Comparison of ENCODE assay signal across 1 cellular context in the genomic region with DNA sequence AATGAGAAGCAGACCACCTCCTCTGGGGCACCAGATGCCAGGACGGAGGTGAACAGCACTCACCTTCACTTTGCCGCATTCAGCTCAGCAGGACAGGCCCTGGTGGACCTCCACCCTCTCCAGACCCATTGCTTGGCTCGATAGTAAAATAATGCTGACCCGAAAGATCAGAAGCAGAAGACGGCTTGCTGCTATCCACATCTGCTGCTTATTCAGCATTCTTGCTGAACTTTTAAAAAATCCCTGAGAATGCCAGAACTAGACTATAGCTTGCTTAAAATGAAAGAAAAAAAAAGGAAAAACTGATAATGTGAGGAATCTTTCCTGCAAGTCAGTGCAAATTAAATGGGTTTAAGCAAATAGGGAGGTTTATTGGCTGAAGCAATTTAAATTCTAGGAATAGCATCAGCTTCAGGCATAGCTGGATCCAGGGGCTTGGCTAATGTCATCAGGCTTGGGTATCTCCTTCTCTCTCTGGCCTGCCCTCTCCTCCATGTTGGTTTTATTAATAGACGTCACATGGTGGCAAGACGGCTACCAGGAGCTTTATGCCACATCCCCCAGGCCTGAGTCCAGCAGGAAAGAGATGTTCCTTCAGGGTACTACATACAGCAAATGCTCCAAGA.
TF ChIP-seq lines count a peak whose summit lies in the region.

No MANE protein-coding gene starts in this region.

TF ChIP-seq in HepG2, 621 proteins besides CTCF, POLR2A, EP300 and RAD21 (continued from another document):
- TF ChIP-seq, protein P1, sequence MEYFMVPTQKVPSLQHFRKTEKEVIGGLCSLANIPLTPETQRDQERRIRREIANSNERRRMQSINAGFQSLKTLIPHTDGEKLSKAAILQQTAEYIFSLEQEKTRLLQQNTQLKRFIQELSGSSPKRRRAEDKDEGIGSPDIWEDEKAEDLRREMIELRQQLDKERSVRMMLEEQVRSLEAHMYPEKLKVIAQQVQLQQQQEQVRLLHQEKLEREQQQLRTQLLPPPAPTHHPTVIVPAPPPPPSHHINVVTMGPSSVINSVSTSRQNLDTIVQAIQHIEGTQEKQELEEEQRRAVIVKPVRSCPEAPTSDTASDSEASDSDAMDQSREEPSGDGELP (IDR thresholded peaks at IDR 0.05; ENCODE audit: borderline replicate concordance, low read depth), result no peak
- TF ChIP-seq ZNF850 (CRISPR knock-in tag; conservative IDR thresholded peaks at IDR 0.05), result no peak
- TF ChIP-seq, protein P2, sequence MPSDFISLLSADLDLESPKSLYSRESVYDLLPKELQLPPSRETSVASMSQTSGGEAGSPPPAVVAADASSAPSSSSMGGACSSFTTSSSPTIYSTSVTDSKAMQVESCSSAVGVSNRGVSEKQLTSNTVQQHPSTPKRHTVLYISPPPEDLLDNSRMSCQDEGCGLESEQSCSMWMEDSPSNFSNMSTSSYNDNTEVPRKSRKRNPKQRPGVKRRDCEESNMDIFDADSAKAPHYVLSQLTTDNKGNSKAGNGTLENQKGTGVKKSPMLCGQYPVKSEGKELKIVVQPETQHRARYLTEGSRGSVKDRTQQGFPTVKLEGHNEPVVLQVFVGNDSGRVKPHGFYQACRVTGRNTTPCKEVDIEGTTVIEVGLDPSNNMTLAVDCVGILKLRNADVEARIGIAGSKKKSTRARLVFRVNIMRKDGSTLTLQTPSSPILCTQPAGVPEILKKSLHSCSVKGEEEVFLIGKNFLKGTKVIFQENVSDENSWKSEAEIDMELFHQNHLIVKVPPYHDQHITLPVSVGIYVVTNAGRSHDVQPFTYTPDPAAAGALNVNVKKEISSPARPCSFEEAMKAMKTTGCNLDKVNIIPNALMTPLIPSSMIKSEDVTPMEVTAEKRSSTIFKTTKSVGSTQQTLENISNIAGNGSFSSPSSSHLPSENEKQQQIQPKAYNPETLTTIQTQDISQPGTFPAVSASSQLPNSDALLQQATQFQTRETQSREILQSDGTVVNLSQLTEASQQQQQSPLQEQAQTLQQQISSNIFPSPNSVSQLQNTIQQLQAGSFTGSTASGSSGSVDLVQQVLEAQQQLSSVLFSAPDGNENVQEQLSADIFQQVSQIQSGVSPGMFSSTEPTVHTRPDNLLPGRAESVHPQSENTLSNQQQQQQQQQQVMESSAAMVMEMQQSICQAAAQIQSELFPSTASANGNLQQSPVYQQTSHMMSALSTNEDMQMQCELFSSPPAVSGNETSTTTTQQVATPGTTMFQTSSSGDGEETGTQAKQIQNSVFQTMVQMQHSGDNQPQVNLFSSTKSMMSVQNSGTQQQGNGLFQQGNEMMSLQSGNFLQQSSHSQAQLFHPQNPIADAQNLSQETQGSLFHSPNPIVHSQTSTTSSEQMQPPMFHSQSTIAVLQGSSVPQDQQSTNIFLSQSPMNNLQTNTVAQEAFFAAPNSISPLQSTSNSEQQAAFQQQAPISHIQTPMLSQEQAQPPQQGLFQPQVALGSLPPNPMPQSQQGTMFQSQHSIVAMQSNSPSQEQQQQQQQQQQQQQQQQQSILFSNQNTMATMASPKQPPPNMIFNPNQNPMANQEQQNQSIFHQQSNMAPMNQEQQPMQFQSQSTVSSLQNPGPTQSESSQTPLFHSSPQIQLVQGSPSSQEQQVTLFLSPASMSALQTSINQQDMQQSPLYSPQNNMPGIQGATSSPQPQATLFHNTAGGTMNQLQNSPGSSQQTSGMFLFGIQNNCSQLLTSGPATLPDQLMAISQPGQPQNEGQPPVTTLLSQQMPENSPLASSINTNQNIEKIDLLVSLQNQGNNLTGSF (CRISPR knock-in tag; IDR thresholded peaks at IDR 0.05), result no peak
- peak; percentile 94 for TF ChIP-seq ZNF329 (CRISPR knock-in tag; IDR thresholded peaks at IDR 0.05; ENCODE audit: low read depth)
- no peak for TF ChIP-seq FOXM1 (CRISPR knock-in tag; IDR thresholded peaks at IDR 0.05)
- peak; percentile 40 for TF ChIP-seq MAFF (IDR thresholded peaks at IDR 0.05; ENCODE audit: low read depth, low read length)
- TF ChIP-seq, protein P3, sequence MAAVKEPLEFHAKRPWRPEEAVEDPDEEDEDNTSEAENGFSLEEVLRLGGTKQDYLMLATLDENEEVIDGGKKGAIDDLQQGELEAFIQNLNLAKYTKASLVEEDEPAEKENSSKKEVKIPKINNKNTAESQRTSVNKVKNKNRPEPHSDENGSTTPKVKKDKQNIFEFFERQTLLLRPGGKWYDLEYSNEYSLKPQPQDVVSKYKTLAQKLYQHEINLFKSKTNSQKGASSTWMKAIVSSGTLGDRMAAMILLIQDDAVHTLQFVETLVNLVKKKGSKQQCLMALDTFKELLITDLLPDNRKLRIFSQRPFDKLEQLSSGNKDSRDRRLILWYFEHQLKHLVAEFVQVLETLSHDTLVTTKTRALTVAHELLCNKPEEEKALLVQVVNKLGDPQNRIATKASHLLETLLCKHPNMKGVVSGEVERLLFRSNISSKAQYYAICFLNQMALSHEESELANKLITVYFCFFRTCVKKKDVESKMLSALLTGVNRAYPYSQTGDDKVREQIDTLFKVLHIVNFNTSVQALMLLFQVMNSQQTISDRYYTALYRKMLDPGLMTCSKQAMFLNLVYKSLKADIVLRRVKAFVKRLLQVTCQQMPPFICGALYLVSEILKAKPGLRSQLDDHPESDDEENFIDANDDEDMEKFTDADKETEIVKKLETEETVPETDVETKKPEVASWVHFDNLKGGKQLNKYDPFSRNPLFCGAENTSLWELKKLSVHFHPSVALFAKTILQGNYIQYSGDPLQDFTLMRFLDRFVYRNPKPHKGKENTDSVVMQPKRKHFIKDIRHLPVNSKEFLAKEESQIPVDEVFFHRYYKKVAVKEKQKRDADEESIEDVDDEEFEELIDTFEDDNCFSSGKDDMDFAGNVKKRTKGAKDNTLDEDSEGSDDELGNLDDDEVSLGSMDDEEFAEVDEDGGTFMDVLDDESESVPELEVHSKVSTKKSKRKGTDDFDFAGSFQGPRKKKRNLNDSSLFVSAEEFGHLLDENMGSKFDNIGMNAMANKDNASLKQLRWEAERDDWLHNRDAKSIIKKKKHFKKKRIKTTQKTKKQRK (IDR thresholded peaks at IDR 0.05; ENCODE audit: low read length), result no peak
- TF ChIP-seq ZNF614 (CRISPR knock-in tag; IDR thresholded peaks at IDR 0.05; ENCODE audit: borderline replicate concordance), result no peak
- TF ChIP-seq MAFK (conservative IDR thresholded peaks at IDR 0.05 in 1 of 2, IDR thresholded peaks at IDR 0.05 in 1 of 2; ENCODE audit: low read length in 2 of 2), result peak in 1 of 2 experiments; percentile 47; a peak in 2 of 4 replicates
- TF ChIP-seq FOSL1 (CRISPR knock-in tag; IDR thresholded peaks at IDR 0.05; ENCODE audit: borderline replicate concordance), result no peak
- TF ChIP-seq ZEB1 (IDR thresholded peaks at IDR 0.05; ENCODE audit: insufficient replicate concordance, low read depth), result no peak
- no peak for TF ChIP-seq HIVEP1 (CRISPR knock-in tag; IDR thresholded peaks at IDR 0.05)
- TF ChIP-seq, protein P4, sequence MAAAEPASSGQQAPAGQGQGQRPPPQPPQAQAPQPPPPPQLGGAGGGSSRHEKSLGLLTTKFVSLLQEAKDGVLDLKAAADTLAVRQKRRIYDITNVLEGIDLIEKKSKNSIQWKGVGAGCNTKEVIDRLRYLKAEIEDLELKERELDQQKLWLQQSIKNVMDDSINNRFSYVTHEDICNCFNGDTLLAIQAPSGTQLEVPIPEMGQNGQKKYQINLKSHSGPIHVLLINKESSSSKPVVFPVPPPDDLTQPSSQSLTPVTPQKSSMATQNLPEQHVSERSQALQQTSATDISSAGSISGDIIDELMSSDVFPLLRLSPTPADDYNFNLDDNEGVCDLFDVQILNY (CRISPR knock-in tag; conservative IDR thresholded peaks at IDR 0.05), result no peak
TF ChIP-seq in HepG2: peak in this region for 3.
